In genomic region chr22:30592360-30592713, GRCh38 we compare ENCODE assay signal across 1 cellular context.
TF ChIP-seq lines count a peak whose summit lies in the region.

No MANE protein-coding gene starts in this region.

TF ChIP-seq in K562, 482 proteins besides CTCF, POLR2A, EP300 and RAD21:
- TF ChIP-seq NRF1 (conservative IDR thresholded peaks at IDR 0.05 in 1 of 2, IDR thresholded peaks at IDR 0.05 in 1 of 2) = peak; percentile 20 to 46; a peak in 1 of 4 replicates
- 0 out of 2 replicates have a peak, but pooled peaks have one; percentile 8 for TF ChIP-seq MTA3 (IDR thresholded peaks at IDR 0.05; ENCODE audit: borderline replicate concordance)
